In the genomic region with DNA sequence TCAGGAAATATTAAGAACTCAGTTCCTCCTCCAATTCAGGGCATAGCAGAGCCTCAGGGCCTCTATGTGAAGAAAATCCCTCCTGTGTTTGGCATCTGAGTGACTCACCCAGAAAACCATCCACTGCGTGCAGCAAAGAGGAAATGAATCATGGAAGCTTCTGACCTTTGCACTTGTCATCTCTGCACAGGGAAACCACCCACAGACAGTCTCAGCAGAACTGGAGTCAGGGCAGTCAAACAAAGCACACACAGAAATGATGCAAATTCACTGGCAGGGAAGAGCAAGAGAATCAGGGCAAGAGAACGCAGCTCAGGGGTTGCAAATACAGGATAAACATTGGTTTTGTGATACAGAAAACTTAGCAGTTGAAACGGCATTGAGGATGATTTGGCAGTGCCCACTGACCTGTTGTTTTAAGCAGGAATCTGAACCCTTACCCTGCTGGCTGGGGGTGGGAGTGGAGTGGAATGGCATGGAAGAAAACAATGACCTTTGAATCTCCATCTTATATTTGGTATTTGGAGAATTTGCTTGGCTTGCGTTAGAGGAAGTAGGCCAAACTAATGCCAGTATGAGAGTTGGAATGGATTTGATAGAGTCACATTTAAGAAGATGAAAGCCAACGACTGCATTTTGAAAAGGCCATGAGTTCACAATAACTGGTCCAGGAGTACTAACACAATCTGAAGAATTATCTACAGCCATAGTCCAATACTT, we compare ENCODE assay signal across 1 cellular context.
A peak's percentile ranks its signal among the peaks of the same experiment; 100 is the strongest.
TF ChIP-seq lines count a peak whose summit lies in the region.

No MANE protein-coding gene starts in this region.

TF ChIP-seq in HEK293, 187 proteins besides CTCF, POLR2A, EP300 and RAD21 (continued from another document and continues in another):
- TF ChIP-seq, protein P1, sequence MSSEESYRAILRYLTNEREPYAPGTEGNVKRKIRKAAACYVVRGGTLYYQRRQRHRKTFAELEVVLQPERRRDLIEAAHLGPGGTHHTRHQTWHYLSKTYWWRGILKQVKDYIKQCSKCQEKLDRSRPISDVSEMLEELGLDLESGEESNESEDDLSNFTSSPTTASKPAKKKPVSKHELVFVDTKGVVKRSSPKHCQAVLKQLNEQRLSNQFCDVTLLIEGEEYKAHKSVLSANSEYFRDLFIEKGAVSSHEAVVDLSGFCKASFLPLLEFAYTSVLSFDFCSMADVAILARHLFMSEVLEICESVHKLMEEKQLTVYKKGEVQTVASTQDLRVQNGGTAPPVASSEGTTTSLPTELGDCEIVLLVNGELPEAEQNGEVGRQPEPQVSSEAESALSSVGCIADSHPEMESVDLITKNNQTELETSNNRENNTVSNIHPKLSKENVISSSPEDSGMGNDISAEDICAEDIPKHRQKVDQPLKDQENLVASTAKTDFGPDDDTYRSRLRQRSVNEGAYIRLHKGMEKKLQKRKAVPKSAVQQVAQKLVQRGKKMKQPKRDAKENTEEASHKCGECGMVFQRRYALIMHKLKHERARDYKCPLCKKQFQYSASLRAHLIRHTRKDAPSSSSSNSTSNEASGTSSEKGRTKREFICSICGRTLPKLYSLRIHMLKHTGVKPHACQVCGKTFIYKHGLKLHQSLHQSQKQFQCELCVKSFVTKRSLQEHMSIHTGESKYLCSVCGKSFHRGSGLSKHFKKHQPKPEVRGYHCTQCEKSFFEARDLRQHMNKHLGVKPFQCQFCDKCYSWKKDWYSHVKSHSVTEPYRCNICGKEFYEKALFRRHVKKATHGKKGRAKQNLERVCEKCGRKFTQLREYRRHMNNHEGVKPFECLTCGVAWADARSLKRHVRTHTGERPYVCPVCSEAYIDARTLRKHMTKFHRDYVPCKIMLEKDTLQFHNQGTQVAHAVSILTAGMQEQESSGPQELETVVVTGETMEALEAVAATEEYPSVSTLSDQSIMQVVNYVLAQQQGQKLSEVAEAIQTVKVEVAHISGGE (tag by site-specific recombination; conservative IDR thresholded peaks at IDR 0.05; ENCODE audit: low read depth) = no peak
- no peak for TF ChIP-seq ZNF184 (tag by site-specific recombination; IDR thresholded peaks at IDR 0.05)
- TF ChIP-seq ZNF621 (tag by site-specific recombination; IDR thresholded peaks at IDR 0.05) = no peak
- TF ChIP-seq GLIS2 (tag by site-specific recombination; IDR thresholded peaks at IDR 0.05) = peak; percentile 27; the same call in 1 of the 2 replicates
- TF ChIP-seq, protein P2, sequence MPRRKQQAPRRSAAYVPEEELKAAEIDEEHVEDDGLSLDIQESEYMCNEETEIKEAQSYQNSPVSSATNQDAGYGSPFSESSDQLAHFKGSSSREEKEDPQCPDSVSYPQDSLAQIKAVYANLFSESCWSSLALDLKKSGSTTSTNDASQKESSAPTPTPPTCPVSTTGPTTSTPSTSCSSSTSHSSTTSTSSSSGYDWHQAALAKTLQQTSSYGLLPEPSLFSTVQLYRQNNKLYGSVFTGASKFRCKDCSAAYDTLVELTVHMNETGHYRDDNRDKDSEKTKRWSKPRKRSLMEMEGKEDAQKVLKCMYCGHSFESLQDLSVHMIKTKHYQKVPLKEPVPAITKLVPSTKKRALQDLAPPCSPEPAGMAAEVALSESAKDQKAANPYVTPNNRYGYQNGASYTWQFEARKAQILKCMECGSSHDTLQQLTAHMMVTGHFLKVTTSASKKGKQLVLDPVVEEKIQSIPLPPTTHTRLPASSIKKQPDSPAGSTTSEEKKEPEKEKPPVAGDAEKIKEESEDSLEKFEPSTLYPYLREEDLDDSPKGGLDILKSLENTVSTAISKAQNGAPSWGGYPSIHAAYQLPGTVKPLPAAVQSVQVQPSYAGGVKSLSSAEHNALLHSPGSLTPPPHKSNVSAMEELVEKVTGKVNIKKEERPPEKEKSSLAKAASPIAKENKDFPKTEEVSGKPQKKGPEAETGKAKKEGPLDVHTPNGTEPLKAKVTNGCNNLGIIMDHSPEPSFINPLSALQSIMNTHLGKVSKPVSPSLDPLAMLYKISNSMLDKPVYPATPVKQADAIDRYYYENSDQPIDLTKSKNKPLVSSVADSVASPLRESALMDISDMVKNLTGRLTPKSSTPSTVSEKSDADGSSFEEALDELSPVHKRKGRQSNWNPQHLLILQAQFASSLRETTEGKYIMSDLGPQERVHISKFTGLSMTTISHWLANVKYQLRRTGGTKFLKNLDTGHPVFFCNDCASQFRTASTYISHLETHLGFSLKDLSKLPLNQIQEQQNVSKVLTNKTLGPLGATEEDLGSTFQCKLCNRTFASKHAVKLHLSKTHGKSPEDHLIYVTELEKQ (tag by site-specific recombination; IDR thresholded peaks at IDR 0.05; ENCODE audit: borderline replicate concordance) = peak; percentile 94
- no peak for TF ChIP-seq ZNF776 (tag by site-specific recombination; IDR thresholded peaks at IDR 0.05; ENCODE audit: borderline replicate concordance)
- TF ChIP-seq ZNF791 (tag by site-specific recombination; IDR thresholded peaks at IDR 0.05) = no peak
- TF ChIP-seq, protein P3, sequence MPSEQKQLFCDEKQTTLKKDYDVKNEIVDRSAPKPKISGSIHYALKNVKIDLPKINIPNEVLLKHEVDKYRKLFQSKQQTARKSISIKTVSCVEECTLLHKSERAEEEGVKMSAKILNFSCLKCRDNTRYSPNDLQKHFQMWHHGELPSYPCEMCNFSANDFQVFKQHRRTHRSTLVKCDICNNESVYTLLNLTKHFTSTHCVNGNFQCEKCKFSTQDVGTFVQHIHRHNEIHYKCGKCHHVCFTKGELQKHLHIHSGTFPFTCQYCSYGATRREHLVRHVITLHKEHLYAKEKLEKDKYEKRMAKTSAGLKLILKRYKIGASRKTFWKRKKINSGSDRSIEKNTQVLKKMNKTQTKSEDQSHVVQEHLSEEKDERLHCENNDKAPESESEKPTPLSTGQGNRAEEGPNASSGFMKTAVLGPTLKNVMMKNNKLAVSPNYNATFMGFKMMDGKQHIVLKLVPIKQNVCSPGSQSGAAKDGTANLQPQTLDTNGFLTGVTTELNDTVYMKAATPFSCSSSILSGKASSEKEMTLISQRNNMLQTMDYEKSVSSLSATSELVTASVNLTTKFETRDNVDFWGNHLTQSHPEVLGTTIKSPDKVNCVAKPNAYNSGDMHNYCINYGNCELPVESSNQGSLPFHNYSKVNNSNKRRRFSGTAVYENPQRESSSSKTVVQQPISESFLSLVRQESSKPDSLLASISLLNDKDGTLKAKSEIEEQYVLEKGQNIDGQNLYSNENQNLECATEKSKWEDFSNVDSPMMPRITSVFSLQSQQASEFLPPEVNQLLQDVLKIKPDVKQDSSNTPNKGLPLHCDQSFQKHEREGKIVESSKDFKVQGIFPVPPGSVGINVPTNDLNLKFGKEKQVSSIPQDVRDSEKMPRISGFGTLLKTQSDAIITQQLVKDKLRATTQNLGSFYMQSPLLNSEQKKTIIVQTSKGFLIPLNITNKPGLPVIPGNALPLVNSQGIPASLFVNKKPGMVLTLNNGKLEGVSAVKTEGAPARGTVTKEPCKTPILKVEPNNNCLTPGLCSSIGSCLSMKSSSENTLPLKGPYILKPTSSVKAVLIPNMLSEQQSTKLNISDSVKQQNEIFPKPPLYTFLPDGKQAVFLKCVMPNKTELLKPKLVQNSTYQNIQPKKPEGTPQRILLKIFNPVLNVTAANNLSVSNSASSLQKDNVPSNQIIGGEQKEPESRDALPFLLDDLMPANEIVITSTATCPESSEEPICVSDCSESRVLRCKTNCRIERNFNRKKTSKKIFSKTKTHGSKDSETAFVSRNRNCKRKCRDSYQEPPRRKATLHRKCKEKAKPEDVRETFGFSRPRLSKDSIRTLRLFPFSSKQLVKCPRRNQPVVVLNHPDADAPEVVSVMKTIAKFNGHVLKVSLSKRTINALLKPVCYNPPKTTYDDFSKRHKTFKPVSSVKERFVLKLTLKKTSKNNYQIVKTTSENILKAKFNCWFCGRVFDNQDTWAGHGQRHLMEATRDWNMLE (tag by site-specific recombination; conservative IDR thresholded peaks at IDR 0.05; ENCODE audit: low read depth) = 0 out of 2 replicates have a peak, but pooled peaks have one; percentile 35
- no peak for TF ChIP-seq ZNF785 (tag by site-specific recombination; IDR thresholded peaks at IDR 0.05)
- TF ChIP-seq, protein P4, sequence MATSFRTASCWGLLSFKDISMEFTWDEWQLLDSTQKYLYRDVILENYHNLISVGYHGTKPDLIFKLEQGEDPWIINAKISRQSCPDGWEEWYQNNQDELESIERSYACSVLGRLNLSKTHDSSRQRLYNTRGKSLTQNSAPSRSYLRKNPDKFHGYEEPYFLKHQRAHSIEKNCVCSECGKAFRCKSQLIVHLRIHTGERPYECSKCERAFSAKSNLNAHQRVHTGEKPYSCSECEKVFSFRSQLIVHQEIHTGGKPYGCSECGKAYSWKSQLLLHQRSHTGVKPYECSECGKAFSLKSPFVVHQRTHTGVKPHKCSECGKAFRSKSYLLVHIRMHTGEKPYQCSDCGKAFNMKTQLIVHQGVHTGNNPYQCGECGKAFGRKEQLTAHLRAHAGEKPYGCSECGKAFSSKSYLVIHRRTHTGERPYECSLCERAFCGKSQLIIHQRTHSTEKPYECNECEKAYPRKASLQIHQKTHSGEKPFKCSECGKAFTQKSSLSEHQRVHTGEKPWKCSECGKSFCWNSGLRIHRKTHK (tag by site-specific recombination; IDR thresholded peaks at IDR 0.05) = no peak
- no peak for TF ChIP-seq ZSCAN23 (tag by site-specific recombination; IDR thresholded peaks at IDR 0.05)
- no peak for TF ChIP-seq ZNF202 (tag by site-specific recombination; IDR thresholded peaks at IDR 0.05; ENCODE audit: borderline replicate concordance)
- no peak for TF ChIP-seq ZNF514 (tag by site-specific recombination; IDR thresholded peaks at IDR 0.05)
- TF ChIP-seq ZFP3 (tag by site-specific recombination; IDR thresholded peaks at IDR 0.05; ENCODE audit: low read depth) = no peak
- peak; percentile 36; the same call in 1 of the 2 replicates for TF ChIP-seq ZIC2 (tag by site-specific recombination; IDR thresholded peaks at IDR 0.05)
- 0 out of 2 replicates have a peak, but pooled peaks have one; percentile 27 for TF ChIP-seq SP3 (tag by site-specific recombination; IDR thresholded peaks at IDR 0.05)
- 0 out of 2 replicates have a peak, but pooled peaks have one; percentile 27 for TF ChIP-seq ZXDB (tag by site-specific recombination; IDR thresholded peaks at IDR 0.05)
- peak; percentile 70; the same call in 1 of the 2 replicates for TF ChIP-seq TRIM28 (IDR thresholded peaks at IDR 0.05; ENCODE audit: borderline replicate concordance, low read length)
- TF ChIP-seq IKZF3 (tag by site-specific recombination; IDR thresholded peaks at IDR 0.05) = peak; percentile 63
- no peak for TF ChIP-seq ZBTB48 (tag by site-specific recombination; IDR thresholded peaks at IDR 0.05)
- TF ChIP-seq, protein P5, sequence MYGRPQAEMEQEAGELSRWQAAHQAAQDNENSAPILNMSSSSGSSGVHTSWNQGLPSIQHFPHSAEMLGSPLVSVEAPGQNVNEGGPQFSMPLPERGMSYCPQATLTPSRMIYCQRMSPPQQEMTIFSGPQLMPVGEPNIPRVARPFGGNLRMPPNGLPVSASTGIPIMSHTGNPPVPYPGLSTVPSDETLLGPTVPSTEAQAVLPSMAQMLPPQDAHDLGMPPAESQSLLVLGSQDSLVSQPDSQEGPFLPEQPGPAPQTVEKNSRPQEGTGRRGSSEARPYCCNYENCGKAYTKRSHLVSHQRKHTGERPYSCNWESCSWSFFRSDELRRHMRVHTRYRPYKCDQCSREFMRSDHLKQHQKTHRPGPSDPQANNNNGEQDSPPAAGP (tag by site-specific recombination; IDR thresholded peaks at IDR 0.05) = peak; percentile 62; the same call in 1 of the 2 replicates
- peak; percentile 37; the same call in 1 of the 2 replicates for TF ChIP-seq EGR2 (tag by site-specific recombination; IDR thresholded peaks at IDR 0.05; ENCODE audit: low read depth)
- peak; percentile 45 for TF ChIP-seq SP2 (tag by site-specific recombination; IDR thresholded peaks at IDR 0.05)
- peak; percentile 56; the same call in 1 of the 2 replicates for TF ChIP-seq ZNF366 (tag by site-specific recombination; conservative IDR thresholded peaks at IDR 0.05)
- TF ChIP-seq ZNF239 (tag by site-specific recombination; IDR thresholded peaks at IDR 0.05) = no peak
- TF ChIP-seq, protein P6, sequence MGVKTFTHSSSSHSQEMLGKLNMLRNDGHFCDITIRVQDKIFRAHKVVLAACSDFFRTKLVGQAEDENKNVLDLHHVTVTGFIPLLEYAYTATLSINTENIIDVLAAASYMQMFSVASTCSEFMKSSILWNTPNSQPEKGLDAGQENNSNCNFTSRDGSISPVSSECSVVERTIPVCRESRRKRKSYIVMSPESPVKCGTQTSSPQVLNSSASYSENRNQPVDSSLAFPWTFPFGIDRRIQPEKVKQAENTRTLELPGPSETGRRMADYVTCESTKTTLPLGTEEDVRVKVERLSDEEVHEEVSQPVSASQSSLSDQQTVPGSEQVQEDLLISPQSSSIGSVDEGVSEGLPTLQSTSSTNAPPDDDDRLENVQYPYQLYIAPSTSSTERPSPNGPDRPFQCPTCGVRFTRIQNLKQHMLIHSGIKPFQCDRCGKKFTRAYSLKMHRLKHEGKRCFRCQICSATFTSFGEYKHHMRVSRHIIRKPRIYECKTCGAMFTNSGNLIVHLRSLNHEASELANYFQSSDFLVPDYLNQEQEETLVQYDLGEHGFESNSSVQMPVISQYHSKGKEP (tag by site-specific recombination; IDR thresholded peaks at IDR 0.05) = peak; percentile 56
- TF ChIP-seq, protein P7, sequence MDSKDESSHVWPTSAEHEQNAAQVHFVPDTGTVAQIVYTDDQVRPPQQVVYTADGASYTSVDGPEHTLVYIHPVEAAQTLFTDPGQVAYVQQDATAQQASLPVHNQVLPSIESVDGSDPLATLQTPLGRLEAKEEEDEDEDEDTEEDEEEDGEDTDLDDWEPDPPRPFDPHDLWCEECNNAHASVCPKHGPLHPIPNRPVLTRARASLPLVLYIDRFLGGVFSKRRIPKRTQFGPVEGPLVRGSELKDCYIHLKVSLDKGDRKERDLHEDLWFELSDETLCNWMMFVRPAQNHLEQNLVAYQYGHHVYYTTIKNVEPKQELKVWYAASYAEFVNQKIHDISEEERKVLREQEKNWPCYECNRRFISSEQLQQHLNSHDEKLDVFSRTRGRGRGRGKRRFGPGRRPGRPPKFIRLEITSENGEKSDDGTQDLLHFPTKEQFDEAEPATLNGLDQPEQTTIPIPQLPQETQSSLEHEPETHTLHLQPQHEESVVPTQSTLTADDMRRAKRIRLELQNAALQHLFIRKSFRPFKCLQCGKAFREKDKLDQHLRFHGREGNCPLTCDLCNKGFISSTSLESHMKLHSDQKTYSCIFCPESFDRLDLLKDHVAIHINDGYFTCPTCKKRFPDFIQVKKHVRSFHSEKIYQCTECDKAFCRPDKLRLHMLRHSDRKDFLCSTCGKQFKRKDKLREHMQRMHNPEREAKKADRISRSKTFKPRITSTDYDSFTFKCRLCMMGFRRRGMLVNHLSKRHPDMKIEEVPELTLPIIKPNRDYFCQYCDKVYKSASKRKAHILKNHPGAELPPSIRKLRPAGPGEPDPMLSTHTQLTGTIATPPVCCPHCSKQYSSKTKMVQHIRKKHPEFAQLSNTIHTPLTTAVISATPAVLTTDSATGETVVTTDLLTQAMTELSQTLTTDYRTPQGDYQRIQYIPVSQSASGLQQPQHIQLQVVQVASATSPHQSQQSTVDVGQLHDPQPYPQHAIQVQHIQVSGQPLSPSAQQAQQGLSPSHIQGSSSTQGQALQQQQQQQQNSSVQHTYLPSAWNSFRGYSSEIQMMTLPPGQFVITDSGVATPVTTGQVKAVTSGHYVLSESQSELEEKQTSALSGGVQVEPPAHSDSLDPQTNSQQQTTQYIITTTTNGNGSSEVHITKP (tag by site-specific recombination; IDR thresholded peaks at IDR 0.05) = 0 out of 2 replicates have a peak, but pooled peaks have one; percentile 29
- 0 out of 2 replicates have a peak, but pooled peaks have one; percentile 16 for TF ChIP-seq ZNF561 (tag by site-specific recombination; IDR thresholded peaks at IDR 0.05; ENCODE audit: borderline replicate concordance)
- TF ChIP-seq ZFHX2 (tag by site-specific recombination; conservative IDR thresholded peaks at IDR 0.05) = peak; percentile 51; the same call in 1 of the 2 replicates
